ENCODE assay signal across 35 cellular contexts in genomic region chr13:74166286-74166685, GRCh38.
"Had no signal": no experiment of that assay in that cellular context is flagged by ENCODE, and none has a peak within 500 bp of the region (broad histone marks: within the 10 kb centered on the region; RNA-seq: fewer than 3 reads in every experiment).

No MANE protein-coding gene starts in this region.

- H3K4me1 Mint-ChIP-seq: activated CD4-positive, alpha-beta memory T cell treated with anti-CD3 and anti-CD28 coated beads, Interleukin-2, amount 10 ng/mL, durations not matched to agents 7 days and 5 days; activated CD8-positive, alpha-beta memory T cell treated with anti-CD3 and anti-CD28 coated beads, Interleukin-2, amount 10 ng/mL, durations not matched to agents 7 days and 5 days; activated naive CD4-positive, alpha-beta T cell treated with anti-CD3 and anti-CD28 coated beads, Interleukin-2, amount 10 ng/mL, durations not matched to agents 7 days and 5 days; activated naive CD8-positive, alpha-beta T cell treated with anti-CD3 and anti-CD28 coated beads, Interleukin-2, amount 50 U/mL, for 24 hours had no signal

- H3K36me3 Mint-ChIP-seq: activated CD8-positive, alpha-beta memory T cell treated with anti-CD3 and anti-CD28 coated beads, Interleukin-2, amount 10 ng/mL, durations not matched to agents 7 days and 5 days; activated naive CD4-positive, alpha-beta T cell treated with anti-CD3 and anti-CD28 coated beads, Interleukin-2, amount 10 ng/mL, durations not matched to agents 7 days and 5 days had no signal

- H3K4me2 ChIP-seq: PC-9 had no signal

- H3K36me3 ChIP-seq: cardiac muscle cell, MG63, WERI-Rb-1 had no signal

- H3K27ac ChIP-seq: cardiac muscle cell, PC-9, RWPE1, WERI-Rb-1 had no signal

- H3K9me3 ChIP-seq: MG63 had no signal

- H3K4me3 Mint-ChIP-seq: activated CD4-positive, alpha-beta memory T cell treated with anti-CD3 and anti-CD28 coated beads, Interleukin-2, amount 10 ng/mL, durations not matched to agents 7 days and 5 days; activated CD8-positive, alpha-beta memory T cell treated with anti-CD3 and anti-CD28 coated beads, Interleukin-2, amount 10 ng/mL, durations not matched to agents 7 days and 5 days; activated naive CD4-positive, alpha-beta T cell treated with anti-CD3 and anti-CD28 coated beads, Interleukin-2, amount 10 ng/mL, durations not matched to agents 7 days and 5 days; activated naive CD8-positive, alpha-beta T cell; activated naive CD8-positive, alpha-beta T cell treated with anti-CD3 and anti-CD28 coated beads, Interleukin-2, amount 50 U/mL, for 24 hours; central memory CD8-positive, alpha-beta T cell had no signal

- DNase-seq: activated CD4-positive, alpha-beta memory T cell treated with anti-CD3 and anti-CD28 coated beads, Interleukin-2, amount 10 ng/mL, durations not matched to agents 7 days and 5 days; activated CD4-positive, alpha-beta T cell treated with anti-CD3 and anti-CD28 coated beads for 1 hour; activated CD4-positive, alpha-beta T cell treated with anti-CD3 and anti-CD28 coated beads for 48 hours; activated CD4-positive, CD25-positive, alpha-beta regulatory T cell; activated CD8-positive, alpha-beta memory T cell treated with anti-CD3 and anti-CD28 coated beads for 24 hours; activated CD8-positive, alpha-beta memory T cell treated with anti-CD3 and anti-CD28 coated beads, Interleukin-2, amount 10 ng/mL, durations not matched to agents 7 days and 5 days; activated CD8-positive, alpha-beta memory T cell treated with anti-CD3 and anti-CD28 coated beads, Interleukin-2, amount 50 U/mL, for 48 hours; activated effector memory CD4-positive, alpha-beta T cell treated with Interleukin-2 at 50 U/mL for 16 hours; activated naive CD4-positive, alpha-beta T cell treated with anti-CD3 and anti-CD28 coated beads, Interleukin-2, amount 10 ng/mL, durations not matched to agents 7 days and 5 days; activated naive CD8-positive, alpha-beta T cell treated with anti-CD3 and anti-CD28 coated beads, Interleukin-2, amount 50 U/mL, for 24 hours; activated T-cell treated with anti-CD3 and anti-CD28 coated beads, Interleukin-2, amount 50 U/mL, for 48 hours; amniotic stem cell; aorta; Kasumi-1; KG1; MG63; MV-4-11; NCI-H1092; NCI-H1436 treated with DMSO at 0.1 percent for 48 hours; NCI-H1694 treated with DMSO at 0.1 percent for 48 hours; NCI-H2029; NCI-H446; NCI-H510A treated with DMSO at 0.1 percent for 48 hours; NCI-H69; NCI-H82; NK-92 treated with Interleukin-12 subunit alpha and Interleukin-12 subunit beta, amount 100 ng/mL, for 24 hours; PC-9; SIG-M5; T1000; WERI-Rb-1 had no signal

- ATAC-seq: activated CD8-positive, alpha-beta memory T cell treated with anti-CD3 and anti-CD28 coated beads, Interleukin-2, amount 10 ng/mL, durations not matched to agents 7 days and 5 days; activated naive CD8-positive, alpha-beta T cell treated with anti-CD3 and anti-CD28 coated beads, Interleukin-2, amount 50 U/mL, for 24 hours; Right ventricle myocardium inferior had no signal

- H3K27ac Mint-ChIP-seq: activated CD4-positive, alpha-beta memory T cell treated with anti-CD3 and anti-CD28 coated beads, Interleukin-2, amount 10 ng/mL, durations not matched to agents 7 days and 5 days; activated CD8-positive, alpha-beta memory T cell treated with anti-CD3 and anti-CD28 coated beads, Interleukin-2, amount 10 ng/mL, durations not matched to agents 7 days and 5 days; activated naive CD4-positive, alpha-beta T cell treated with anti-CD3 and anti-CD28 coated beads, Interleukin-2, amount 10 ng/mL, durations not matched to agents 7 days and 5 days; activated naive CD8-positive, alpha-beta T cell; activated naive CD8-positive, alpha-beta T cell treated with anti-CD3 and anti-CD28 coated beads, Interleukin-2, amount 50 U/mL, for 24 hours had no signal

- H2AFZ ChIP-seq: PC-9 had no signal

- H3K4me3 ChIP-seq: cardiac muscle cell, MG63, PC-9 had no signal

- H3K9me3 Mint-ChIP-seq: activated CD4-positive, alpha-beta memory T cell treated with anti-CD3 and anti-CD28 coated beads, Interleukin-2, amount 10 ng/mL, durations not matched to agents 7 days and 5 days; activated naive CD4-positive, alpha-beta T cell treated with anti-CD3 and anti-CD28 coated beads, Interleukin-2, amount 10 ng/mL, durations not matched to agents 7 days and 5 days; activated naive CD8-positive, alpha-beta T cell treated with anti-CD3 and anti-CD28 coated beads, Interleukin-2, amount 50 U/mL, for 24 hours; central memory CD8-positive, alpha-beta T cell had no signal

- H3K27me3 Mint-ChIP-seq: activated CD8-positive, alpha-beta memory T cell treated with anti-CD3 and anti-CD28 coated beads, Interleukin-2, amount 10 ng/mL, durations not matched to agents 7 days and 5 days; activated naive CD8-positive, alpha-beta T cell; activated naive CD8-positive, alpha-beta T cell treated with anti-CD3 and anti-CD28 coated beads, Interleukin-2, amount 50 U/mL, for 24 hours; central memory CD8-positive, alpha-beta T cell had no signal

- H3K27me3 ChIP-seq: cardiac muscle cell, MG63 had no signal
